In genomic region chr6:39426057-39426592, GRCh38 we compare ENCODE assay signal across 10 cellular contexts.
A peak's percentile ranks its signal among the peaks of the same experiment; 100 is the strongest.
DNase-seq lines count a peak whose midpoint lies in the region; ATAC-seq lines count a peak whose summit lies in the region.
"Had no signal": no experiment of that assay in that cellular context is flagged by ENCODE, and none has a peak within 500 bp of the region (broad histone marks: within the 10 kb centered on the region; RNA-seq: fewer than 3 reads in every experiment).

No MANE protein-coding gene starts in this region.

- peaks cover 2% of the 10 kb centered on the region for H3K9me3 Mint-ChIP-seq in stimulated activated memory B cell treated with anti-CD40 and anti-IgM and Interleukin-4, amounts not matched to agents 10 μg/mL and 1 μg/mL and 100 μg/mL, for 72 hours

- in situ Hi-C loops in SK-MEL-5 (cut with HindIII; ENCODE audit: low pct_unique_long_range_greater_than_20kb, low sequenced_read_pairs): no loop called here

- no peak overlapping the region for H3K27ac Mint-ChIP-seq in stimulated activated memory B cell treated with anti-CD40 and anti-IgM and Interleukin-4, amounts not matched to agents 10 μg/mL and 1 μg/mL and 100 μg/mL, for 72 hours

- DNase-seq in SK-MEL-5 (ENCODE audit: low read depth, low spot score): peak; percentile 90
- DNase-seq in fibroblast of the conjunctiva (ENCODE audit: low read depth): peak; percentile 79
- no peak for DNase-seq in stimulated activated CD4-positive, alpha-beta T cell treated with anti-CD3 and anti-CD28 coated beads, Interleukin-1b, Interleukin-23, amount 100 ng/mL, for 48 hours
- DNase-seq: effector CD8-positive, alpha-beta T cell; naive B cell; NCI-H2171 treated with DMSO at 0.1 percent for 48 hours had no signal

- no peak overlapping the region for H3K4me3 Mint-ChIP-seq in stimulated activated memory B cell treated with anti-CD40 and anti-IgM and Interleukin-4, amounts not matched to agents 10 μg/mL and 1 μg/mL and 100 μg/mL, for 72 hours
- H3K4me3 Mint-ChIP-seq: naive B cell had no signal

- peaks cover 25% of the 10 kb centered on the region for H3K27me3 Mint-ChIP-seq in stimulated activated memory B cell treated with anti-CD40 and anti-IgM and Interleukin-4, amounts not matched to agents 10 μg/mL and 1 μg/mL and 100 μg/mL, for 72 hours

- H3K36me3 Mint-ChIP-seq in stimulated activated memory B cell treated with anti-CD40 and anti-IgM and Interleukin-4, amounts not matched to agents 10 μg/mL and 1 μg/mL and 100 μg/mL, for 72 hours: no peaks in the 10 kb centered on the region
- H3K36me3 Mint-ChIP-seq: naive B cell had no signal

- ATAC-seq in HG02759 (IDR thresholded peaks at IDR 0.05; ENCODE audit: unreplicated experiment) (peak; percentile 71), HG02571 (IDR thresholded peaks at IDR 0.05; ENCODE audit: unreplicated experiment) (no peak), HG02840 (IDR thresholded peaks at IDR 0.05; ENCODE audit: low FRiP score, unreplicated experiment) (no peak)
- peak; percentile 62 for ATAC-seq in stimulated activated memory B cell treated with anti-CD40 and anti-IgM and Interleukin-4, amounts not matched to agents 10 μg/mL and 1 μg/mL and 100 μg/mL, for 72 hours

- no peaks in the 10 kb centered on the region for H3K4me1 Mint-ChIP-seq in stimulated activated memory B cell treated with anti-CD40 and anti-IgM and Interleukin-4, amounts not matched to agents 10 μg/mL and 1 μg/mL and 100 μg/mL, for 72 hours

Comparison
In these comparisons a context has a peak if more than half of its experiments do, and no peak if none do; other contexts are left out.
1. ATAC-seq: peak in HG02759 (single experiment) and stimulated activated memory B cell treated with anti-CD40 and anti-IgM and Interleukin-4, amounts not matched to agents 10 μg/mL and 1 μg/mL and 100 μg/mL, for 72 hours (single experiment); none in HG02571 (single experiment) and HG02840 (single experiment).